ENCODE assay signal across 17 cellular contexts in genomic region chr1:196951711-196952394, GRCh38. TPM values are rescaled to one million over a fixed set of nuclear protein-coding genes. Genes with fewer than 3 reads are reported as not detected.
DNase-seq lines count a peak whose midpoint lies in the region; ATAC-seq and TF ChIP-seq lines count a peak whose summit lies in the region.
"Had no signal": no experiment of that assay in that cellular context is flagged by ENCODE, and none has a peak within 500 bp of the region (broad histone marks: within the 10 kb centered on the region; RNA-seq: fewer than 3 reads in every experiment).

No MANE protein-coding gene starts in this region.

- CTCF ChIA-PET in SK-N-SH (lab: Yijun Ruan, JAX): interaction anchor here (0.6 to 1.8 kb wide), 3 partner anchors 11 to 527 kb away, joined by 3 read pairs; no protein-coding TSS in a partner anchor

- H3K27ac ChIP-seq in SK-N-SH (ENCODE audit: low read depth in 2 of 2, low read length in 1 of 2) (no peak overlapping the region), adrenal gland (no peak overlapping the region)
- H3K27ac ChIP-seq: dorsolateral prefrontal cortex had no signal

- no peaks in the 10 kb centered on the region for H3K9me2 ChIP-seq in SK-N-SH

- H3K4me3 ChIP-seq in SK-N-SH (ENCODE audit: low read depth in 2 of 2, low read length in 1 of 2) (no peak overlapping the region), adrenal gland (no peak overlapping the region)
- H3K4me3 ChIP-seq: dorsolateral prefrontal cortex had no signal

- H3F3A ChIP-seq in SK-N-SH (replicated peaks; ENCODE audit: insufficient read depth): no peaks in the 10 kb centered on the region

- H3K27me3 ChIP-seq in SK-N-SH (ENCODE audit: insufficient read depth): no peaks in the 10 kb centered on the region
- no peaks in the 10 kb centered on the region for H3K27me3 ChIP-seq in adrenal gland

- peak overlapping the region; percentile 45; the same call in 1 of the 2 replicates for H2AFZ ChIP-seq in SK-N-SH (ENCODE audit: low read depth)

- ATAC-seq in GM18505 (IDR thresholded peaks at IDR 0.05; ENCODE audit: unreplicated experiment): peak; percentile 89
- peak; percentile 70 for ATAC-seq in GM21515 (IDR thresholded peaks at IDR 0.05; ENCODE audit: unreplicated experiment)
- peak; percentile 85 for ATAC-seq in HG03045 (IDR thresholded peaks at IDR 0.05; ENCODE audit: unreplicated experiment)
- ATAC-seq: activated naive CD8-positive, alpha-beta T cell treated with anti-CD3 and anti-CD28 coated beads, Interleukin-2, amount 50 U/mL, for 24 hours; sciatic nerve had no signal

- no peaks in the 10 kb centered on the region for H4K20me1 ChIP-seq in SK-N-SH (ENCODE audit: insufficient read depth)

- intact Hi-C loops in adrenal gland (cut with DNase I): no loop called here

- TF ChIP-seq CTCF in SK-N-SH (IDR thresholded peaks at IDR 0.05): no peak
- TF ChIP-seq CTCF in adrenal gland (IDR thresholded peaks at IDR 0.05): no peak

- POLR2A ChIA-PET in SK-N-SH (lab: Yijun Ruan, JAX): no interaction called here

- TF ChIP-seq EP300 in SK-N-SH (IDR thresholded peaks at IDR 0.05; ENCODE audit: borderline replicate concordance in 1 of 2, low read depth in 1 of 2, low read length in 1 of 2): no peak

- H3K79me2 ChIP-seq in SK-N-SH (ENCODE audit: insufficient read depth): no peaks in the 10 kb centered on the region

- TF ChIP-seq RAD21 in SK-N-SH (IDR thresholded peaks at IDR 0.05; ENCODE audit: low read length): no peak

- no peak overlapping the region for H3K4me2 ChIP-seq in SK-N-SH

- H3K9ac ChIP-seq in SK-N-SH: no peak overlapping the region

- no peak for TF ChIP-seq POLR2A in GM18505 (IDR thresholded peaks at IDR 0.05; ENCODE audit: borderline replicate concordance, extremely low read depth, insufficient read depth, insufficient read length)
- TF ChIP-seq POLR2A in adrenal gland (IDR thresholded peaks at IDR 0.05): no peak

- H3K9me3 ChIP-seq in SK-N-SH (no peaks in the 10 kb centered on the region), adrenal gland (replicated peaks in 1 of 3) (no peaks in the 10 kb centered on the region)

- no peak for DNase-seq in SK-N-SH
- no peak for DNase-seq in iPS-NIHi11 (ENCODE audit: low spot score)
- no peak for DNase-seq in NCI-H446 (lab: John Stamatoyannopoulos, UW)
- DNase-seq in adrenal gland: no peak
- DNase-seq in NCI-H2171 treated with DMSO at 0.1 percent for 48 hours (lab: John Stamatoyannopoulos, UW): no peak
- DNase-seq: activated CD4-positive, alpha-beta T cell treated with anti-CD3 and anti-CD28 coated beads, Interleukin-2, amount 50 U/mL, for 4 hours; activated naive CD8-positive, alpha-beta T cell treated with anti-CD3 and anti-CD28 coated beads, Interleukin-2, amount 50 U/mL, for 24 hours; CD4-positive, CD25-positive, alpha-beta regulatory T cell; dorsolateral prefrontal cortex; hypothalamus; KBM-7; midbrain; NCI-H446 treated with DMSO at 0.1 percent for 48 hours had no signal

- WGBS in SK-N-SH (ENCODE audit: low lambda C conversion rate): 21% methylated on average over 2 of the region's 2 CpGs
- WGBS in adrenal gland, 4 donors: 61 to 69% (median 65%) methylated on average over 2 of the region's 2 CpGs

- H3K36me3 ChIP-seq in SK-N-SH (replicated peaks in 1 of 2; ENCODE audit: control insufficient read depth in 1 of 2, insufficient read depth in 2 of 2, low read length in 1 of 2): no peaks in the 10 kb centered on the region
- H3K36me3 ChIP-seq in adrenal gland (replicated peaks in 1 of 2): no peaks in the 10 kb centered on the region

- H3K4me1 ChIP-seq in SK-N-SH (ENCODE audit: control insufficient read depth in 1 of 2, insufficient read depth in 2 of 2, low read depth in 1 of 2, low read length in 1 of 2) (no peaks in the 10 kb centered on the region), adrenal gland (replicated peaks in 1 of 2) (no peaks in the 10 kb centered on the region)

TF ChIP-seq in SK-N-SH, 30 proteins besides CTCF, POLR2A, EP300 and RAD21:
- TF ChIP-seq FOSL2 (IDR thresholded peaks at IDR 0.05; ENCODE audit: borderline replicate concordance, low read depth) (peak; percentile 3; the same call in 1 of the 2 replicates), RFX5 (IDR thresholded peaks at IDR 0.05; ENCODE audit: low read length) (no peak), RXRA (IDR thresholded peaks at IDR 0.05; ENCODE audit: borderline replicate concordance, low read depth) (no peak), POLR2AphosphoS5 (IDR thresholded peaks at IDR 0.05; ENCODE audit: low read depth, low read length) (no peak)
TF ChIP-seq in SK-N-SH: peak in this region for 1.

RNA-seq across cellular contexts. Expression of gene CFHR2, which starts 8.3 kb away (rescaled TPM):
- polyA plus RNA-seq in SK-N-SH (2012; rRNA removed) (not detected in 2 replicates), adrenal gland (under 1 TPM in 1 of 3 donors, not detected in 2; 0.29 TPM)
- polyA plus RNA-seq in SK-N-SH (2012; cell fraction: cytosol; rRNA removed): not detected in 2 replicates
- polyA plus RNA-seq in SK-N-SH (2012; cell fraction: nucleus; rRNA removed): not detected in 2 replicates
- total RNA-seq in adrenal gland: under 1 TPM in 2 of 8 donors, not detected in 6; 0.28 to 0.46 TPM
- total RNA-seq: CD4-positive, CD25-positive, alpha-beta regulatory T cell; sciatic nerve had no signal
- polyA plus RNA-seq: CD4-positive, CD25-positive, alpha-beta regulatory T cell had no signal

RNA-seq across cellular contexts. Expression of gene CFHR5, which starts 25.5 kb away (rescaled TPM):
- polyA plus RNA-seq in SK-N-SH (2012; rRNA removed) (not detected in 2 replicates), adrenal gland (not detected)
- not detected in 2 replicates for polyA plus RNA-seq in SK-N-SH (2012; cell fraction: cytosol; rRNA removed)
- not detected in 2 replicates for polyA plus RNA-seq in SK-N-SH (2012; cell fraction: nucleus; rRNA removed)
- not detected for total RNA-seq in adrenal gland
- total RNA-seq: CD4-positive, CD25-positive, alpha-beta regulatory T cell; sciatic nerve had no signal
- polyA plus RNA-seq: CD4-positive, CD25-positive, alpha-beta regulatory T cell had no signal
